ENCODE assay signal across 1 cellular context in genomic region chr1:223776075-223776814, GRCh38.
TF ChIP-seq lines count a peak whose summit lies in the region.

No MANE protein-coding gene starts in this region.

TF ChIP-seq in K562, 482 proteins besides CTCF, POLR2A, EP300 and RAD21 (continued from another document and continues in another):
- TF ChIP-seq DLX4 (CRISPR knock-in tag; IDR thresholded peaks at IDR 0.05): no peak
- TF ChIP-seq SRSF1 (IDR thresholded peaks at IDR 0.05; ENCODE audit: low read depth, low read length): no peak
- no peak for TF ChIP-seq RFX7 (CRISPR knock-in tag; IDR thresholded peaks at IDR 0.05)
- no peak for TF ChIP-seq ZNF764 (CRISPR knock-in tag; IDR thresholded peaks at IDR 0.05; ENCODE audit: low read depth)
- TF ChIP-seq NBN (IDR thresholded peaks at IDR 0.05; ENCODE audit: low read depth): peak; percentile 69
- TF ChIP-seq PBX2 (CRISPR knock-in tag; IDR thresholded peaks at IDR 0.05; ENCODE audit: low read depth): no peak
- TF ChIP-seq PBX2 (tag; conservative IDR thresholded peaks at IDR 0.05; ENCODE audit: low read depth): no peak
- peak; percentile 47; the same call in 1 of the 2 replicates for TF ChIP-seq ZNF316 (IDR thresholded peaks at IDR 0.05)
- TF ChIP-seq HDAC1 (IDR thresholded peaks at IDR 0.05): peak in 1 of 2 experiments; percentile 49; a peak in 2 of 4 replicates
- 0 out of 4 replicates have a peak, but pooled peaks of 1 of the 2 experiments have one; percentile 22 for TF ChIP-seq MAZ (CRISPR knock-in tag; conservative IDR thresholded peaks at IDR 0.05 in 1 of 2, IDR thresholded peaks at IDR 0.05 in 1 of 2)
- peak; percentile 91 for TF ChIP-seq HBP1 (CRISPR knock-in tag; IDR thresholded peaks at IDR 0.05)
- no peak for TF ChIP-seq ZNF143 (CRISPR knock-in tag; IDR thresholded peaks at IDR 0.05)
- TF ChIP-seq FUS (optimal IDR thresholded peaks at IDR 0.05; ENCODE audit: low read depth, low read length): no peak
- no peak for TF ChIP-seq U2AF1 (optimal IDR thresholded peaks at IDR 0.05; ENCODE audit: low read depth, low read length)
- peak; percentile 73; the same call in 1 of the 2 replicates for TF ChIP-seq EHMT2 (IDR thresholded peaks at IDR 0.05)
- TF ChIP-seq NUFIP1 (IDR thresholded peaks at IDR 0.05; ENCODE audit: partially characterized antibody): no peak
- TF ChIP-seq SREBF2 (CRISPR knock-in tag; IDR thresholded peaks at IDR 0.05): no peak
- peak; percentile 38 for TF ChIP-seq MEIS2 (IDR thresholded peaks at IDR 0.05; ENCODE audit: partially characterized antibody)
- no peak for TF ChIP-seq RNF219 (CRISPR knock-in tag; IDR thresholded peaks at IDR 0.05)
- no peak for TF ChIP-seq ZNF75A (CRISPR knock-in tag; IDR thresholded peaks at IDR 0.05)
- no peak for TF ChIP-seq TRIM25 (IDR thresholded peaks at IDR 0.05; ENCODE audit: borderline replicate concordance)
- TF ChIP-seq ZNF445 (CRISPR knock-in tag; IDR thresholded peaks at IDR 0.05; ENCODE audit: low read depth): no peak
- TF ChIP-seq FOXO4 (CRISPR knock-in tag; IDR thresholded peaks at IDR 0.05): 0 out of 2 replicates have a peak, but pooled peaks have one; percentile 74
- no peak for TF ChIP-seq ZZZ3 (IDR thresholded peaks at IDR 0.05)
- no peak for TF ChIP-seq TSC22D4 (tag; IDR thresholded peaks at IDR 0.05)
- no peak for TF ChIP-seq PCBP1 (IDR thresholded peaks at IDR 0.05; ENCODE audit: low read depth, low read length, poor library complexity, severe bottlenecking)
- no peak for TF ChIP-seq ILF3 (IDR thresholded peaks at IDR 0.05; ENCODE audit: borderline replicate concordance)
- TF ChIP-seq ARID3B (CRISPR knock-in tag; IDR thresholded peaks at IDR 0.05; ENCODE audit: borderline replicate concordance): peak; percentile 36; the same call in 1 of the 2 replicates
- no peak for TF ChIP-seq ZNF79 (CRISPR knock-in tag; IDR thresholded peaks at IDR 0.05; ENCODE audit: low read depth)
- TF ChIP-seq ZNF41 (CRISPR knock-in tag; conservative IDR thresholded peaks at IDR 0.05): no peak
- no peak for TF ChIP-seq ZKSCAN1 (IDR thresholded peaks at IDR 0.05; ENCODE audit: low read depth, low read length)
- TF ChIP-seq SP2 (IDR thresholded peaks at IDR 0.05; ENCODE audit: extremely low read depth, low read depth, low read length, poor library complexity, severe bottlenecking): no peak
- no peak; the same call in 1 of the 2 replicates for TF ChIP-seq ZNF740 (CRISPR knock-in tag; IDR thresholded peaks at IDR 0.05)
- TF ChIP-seq ZNF740 (tag; IDR thresholded peaks at IDR 0.05): no peak
- peak; percentile 41; the same call in 1 of the 2 replicates for TF ChIP-seq MAFK (IDR thresholded peaks at IDR 0.05; ENCODE audit: low read length)
- TF ChIP-seq BRF1 (IDR thresholded peaks at IDR 0.05; ENCODE audit: borderline replicate concordance, extremely low read depth, insufficient read length): no peak
- TF ChIP-seq ZNF561 (CRISPR knock-in tag; conservative IDR thresholded peaks at IDR 0.05): no peak
- peak in 1 of 2 experiments; percentile 40; a peak in 1 of 4 replicates for TF ChIP-seq MNT (conservative IDR thresholded peaks at IDR 0.05)
- no peak for TF ChIP-seq THRAP3 (IDR thresholded peaks at IDR 0.05; ENCODE audit: borderline replicate concordance)
- no peak for TF ChIP-seq E4F1 (CRISPR knock-in tag; IDR thresholded peaks at IDR 0.05; ENCODE audit: borderline replicate concordance)
- no peak for TF ChIP-seq ZBED1 (IDR thresholded peaks at IDR 0.05)
- TF ChIP-seq FOSL1 (tag; conservative IDR thresholded peaks at IDR 0.05): peak; percentile 98
- 0 out of 4 replicates have a peak, but pooled peaks of 1 of the 2 experiments have one; percentile 13 for TF ChIP-seq MLX (CRISPR knock-in tag; conservative IDR thresholded peaks at IDR 0.05)
- TF ChIP-seq ZNF3 (CRISPR knock-in tag; IDR thresholded peaks at IDR 0.05): no peak
- peak; percentile 48; the same call in 1 of the 2 replicates for TF ChIP-seq TCF3 (CRISPR knock-in tag; IDR thresholded peaks at IDR 0.05)
- TF ChIP-seq ESRRB (CRISPR knock-in tag; IDR thresholded peaks at IDR 0.05; ENCODE audit: borderline replicate concordance): 0 out of 2 replicates have a peak, but pooled peaks have one; percentile 25
- no peak for TF ChIP-seq KLF16 (IDR thresholded peaks at IDR 0.05)
- TF ChIP-seq CTBP1 (IDR thresholded peaks at IDR 0.05; ENCODE audit: borderline replicate concordance): peak; percentile 83
- TF ChIP-seq SIX5 (IDR thresholded peaks at IDR 0.05; ENCODE audit: borderline replicate concordance in 1 of 2, insufficient read depth in 1 of 2, low read depth in 1 of 2, low read length in 2 of 2): no peak
